13 cellular contexts compared by ENCODE assay signal in the genomic region with DNA sequence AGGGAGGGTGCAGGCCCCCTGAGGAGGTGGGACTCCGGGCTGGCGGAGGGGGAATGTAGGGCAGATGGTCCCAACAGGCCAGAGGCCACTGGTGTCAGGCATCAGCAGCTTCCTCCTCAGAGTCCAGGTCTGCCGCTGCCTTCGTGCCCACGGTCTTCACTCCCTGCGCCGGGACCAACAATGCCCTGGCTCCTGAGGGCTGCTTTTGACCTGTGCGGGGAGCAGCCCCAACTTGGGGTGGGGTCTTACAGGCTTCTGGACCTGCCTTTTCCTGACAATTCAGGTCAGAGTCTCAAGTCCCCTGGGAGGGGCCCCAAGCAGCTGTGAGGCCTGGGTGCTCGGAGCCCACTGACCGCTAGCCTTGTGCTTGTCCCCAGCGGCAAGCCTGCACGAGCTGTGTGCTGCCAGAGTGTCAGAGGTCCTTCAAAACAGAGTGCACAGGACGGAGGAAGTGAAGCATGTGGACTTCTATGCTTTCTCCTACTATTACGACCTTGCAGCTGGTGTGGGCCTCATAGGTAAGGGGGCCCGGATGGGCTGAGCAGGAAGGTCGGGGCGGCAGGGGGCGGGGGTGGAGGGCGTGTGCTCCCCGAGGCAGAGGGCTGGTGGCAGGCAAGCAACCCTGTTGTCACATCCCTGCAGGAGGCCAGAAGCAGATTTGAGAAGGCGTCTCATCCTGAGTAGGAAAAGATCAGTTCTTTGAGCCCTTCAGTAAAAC. TPM values are rescaled to one million over a fixed set of nuclear protein-coding genes. Genes with fewer than 3 reads are reported as not detected.
A peak's percentile ranks its signal among the peaks of the same experiment; 100 is the strongest.
DNase-seq lines count a peak whose midpoint lies in the region; ATAC-seq, FAIRE-seq and TF ChIP-seq lines count a peak whose summit lies in the region.
"Had no signal": no experiment of that assay in that cellular context is flagged by ENCODE, and none has a peak within 500 bp of the region (broad histone marks: within the 10 kb centered on the region; RNA-seq: fewer than 3 reads in every experiment).

No MANE protein-coding gene starts in this region.

- BruUV-seq in GM12878 (replicated peaks; lab: Mats Ljungman, UMichigan): no TSS peak

- H3K9ac ChIP-seq in HUES48 (ENCODE audit: low read depth, low read length) (0 out of 2 replicates have a peak overlapping the region, but pooled peaks have one; percentile 22), GM12878 (ENCODE audit: control insufficient read depth, insufficient read depth, low read length) (no peak overlapping the region)

- no peak for FAIRE-seq in A549 (lab: Jason Lieb, UNC)
- FAIRE-seq in GM12878 (lab: Jason Lieb, UNC): no peak

- H2AFZ ChIP-seq in GM12878 (ENCODE audit: control insufficient read depth, low read depth, low read length): no peak overlapping the region

- intact Hi-C loops in GM12878 (cut with micrococcal nuclease; ENCODE audit: unreplicated experiment): no loop called here
- intact Hi-C loops in CD4-positive, alpha-beta memory T cell (cut with micrococcal nuclease): no loop called here
- intact Hi-C loops in CD8-positive, alpha-beta T cell (cut with DNase I, micrococcal nuclease): loop anchor here in 1 of 2 experiments (1.0 kb wide), 1 partner anchor 177 kb away; no protein-coding TSS in a partner anchor

- POLR2A ChIA-PET in A549 (lab: Yijun Ruan, JAX) (interaction anchor here (1.1 to 5.4 kb wide), 5 partner anchors 11 to 177 kb away, joined by 3 to 67 read pairs (median 5); partner anchors contain the start of genes ENTPD6 and PYGB), GM12878 (lab: Charles Lee) (no interaction called here)
- POLR2A ChIA-PET in CD4-positive, alpha-beta memory T cell (lab: Charles Lee; ENCODE audit: partially characterized antibody): interaction anchor here (1.3 kb wide), 1 partner anchor 26 kb away, joined by 4 read pairs; the partner anchor contains the start of gene PYGB
- POLR2A ChIA-PET in CD8-positive, alpha-beta T cell (lab: Charles Lee): no interaction called here

- peaks cover 61% of the 10 kb centered on the region for H3K4me1 ChIP-seq in A549
- peaks cover 5% of the 10 kb centered on the region; the same call in 1 of the 2 replicates for H3K4me1 ChIP-seq in HUES48 (ENCODE audit: control insufficient read depth, insufficient read depth, low read length)
- H3K4me1 ChIP-seq in GM12878 (ENCODE audit: control insufficient read depth, insufficient read depth, low read length): no peaks in the 10 kb centered on the region
- H3K4me1 ChIP-seq in CD4-positive, alpha-beta memory T cell (ENCODE audit: insufficient read depth, low read length): no peaks in the 10 kb centered on the region
- H3K4me1 ChIP-seq in CD8-positive, alpha-beta T cell (ENCODE audit: insufficient read depth, low read length): no peaks in the 10 kb centered on the region

- in situ Hi-C loops in GM12878 (cut with MboI): no loop called here

- H3K4me1 Mint-ChIP-seq in CD4-positive, alpha-beta memory T cell: peaks cover 0 to 3% (median 0%) of the 10 kb centered on the region in 4 donors
- peaks cover 3% of the 10 kb centered on the region for H3K4me1 Mint-ChIP-seq in CD8-positive, alpha-beta T cell (ENCODE audit: low read depth)
- H3K4me1 Mint-ChIP-seq: activated T-helper 17 cell treated with anti-CD3 and anti-CD28 coated beads, Interleukin-2, amount 50 U/mL, for 72 hours; B cell had no signal

- TF ChIP-seq POLR2A in A549 (IDR thresholded peaks at IDR 0.05; ENCODE audit: low read length): no peak
- TF ChIP-seq POLR2A in GM12878 (IDR thresholded peaks at IDR 0.05; ENCODE audit: low read depth, low read length): peak; percentile 7; the same call in 1 of the 2 replicates

- H3K27me3 Mint-ChIP-seq in CD4-positive, alpha-beta memory T cell: no peaks in the 10 kb centered on the region
- H3K27me3 Mint-ChIP-seq in CD8-positive, alpha-beta T cell (ENCODE audit: low read depth): no peaks in the 10 kb centered on the region
- H3K27me3 Mint-ChIP-seq: activated T-helper 17 cell treated with anti-CD3 and anti-CD28 coated beads, Interleukin-2, amount 50 U/mL, for 72 hours; B cell had no signal

- peak overlapping the region; percentile 45 for H3K4me2 ChIP-seq in A549
- no peak overlapping the region for H3K4me2 ChIP-seq in GM12878 (ENCODE audit: control insufficient read depth, insufficient read depth)

- H3K27ac ChIP-seq in A549: peak overlapping the region; percentile 79 to 88
- H3K27ac ChIP-seq in HUES48 (ENCODE audit: low read depth, low read length): peak overlapping the region; percentile 91
- H3K27ac ChIP-seq in GM12878 (ENCODE audit: control insufficient read depth, insufficient read depth): no peak overlapping the region
- H3K27ac ChIP-seq in CD4-positive, alpha-beta memory T cell (ENCODE audit: low read depth, low read length): no peak overlapping the region
- no peak overlapping the region for H3K27ac ChIP-seq in CD8-positive, alpha-beta T cell (ENCODE audit: low read depth, low read length)
- H3K27ac ChIP-seq: ovary had no signal

- peak; percentile 12 to 16; a peak in 4 of 6 replicates for ATAC-seq in A549
- ATAC-seq in GM12878: no peak
- ATAC-seq in CD8-positive, alpha-beta T cell: no peak

- peaks cover 8 to 37% of the 10 kb centered on the region in 2 donors for H3K36me3 Mint-ChIP-seq in CD4-positive, alpha-beta memory T cell
- peaks cover 40% of the 10 kb centered on the region for H3K36me3 Mint-ChIP-seq in CD8-positive, alpha-beta T cell

- 62% methylated on average over 19 of the region's 21 CpGs for WGBS in A549 (ENCODE audit: missing lambda C conversion rate)
- 94% methylated on average over 16 of the region's 21 CpGs for WGBS in GM12878 (ENCODE audit: insufficient coverage, insufficient replicate concordance, low lambda C conversion rate, missing lambda C conversion rate)

- H3K79me2 ChIP-seq in GM12878 (ENCODE audit: control insufficient read depth, insufficient read depth, low read length): no peaks in the 10 kb centered on the region

- TF ChIP-seq EP300 in A549 (IDR thresholded peaks at IDR 0.05) (no peak), GM12878 (IDR thresholded peaks at IDR 0.05; ENCODE audit: borderline replicate concordance in 1 of 2, control insufficient read depth in 1 of 2, low read depth in 2 of 2, low read length in 2 of 2) (no peak)

- H3K36me3 ChIP-seq in HUES48 (ENCODE audit: control insufficient read depth, insufficient read depth, low read length): peaks cover 21% of the 10 kb centered on the region
- peaks cover 0 to 3% of the 10 kb centered on the region in 2 experiments; a peak in 3 of 4 replicates for H3K36me3 ChIP-seq in GM12878 (ENCODE audit: control insufficient read depth in 2 of 2, insufficient read depth in 2 of 2, low read length in 1 of 2)
- no peaks in the 10 kb centered on the region for H3K36me3 ChIP-seq in CD4-positive, alpha-beta memory T cell (ENCODE audit: insufficient read depth, low read length)
- H3K36me3 ChIP-seq in CD8-positive, alpha-beta T cell (ENCODE audit: insufficient read depth, low read length): peaks cover 4% of the 10 kb centered on the region
- H3K36me3 ChIP-seq: ovary had no signal

- no peak for TF ChIP-seq RAD21 in A549 (conservative IDR thresholded peaks at IDR 0.05 in 1 of 2, IDR thresholded peaks at IDR 0.05 in 1 of 2)
- TF ChIP-seq RAD21 in GM12878 (IDR thresholded peaks at IDR 0.05; ENCODE audit: insufficient read depth, low read depth, low read length): no peak

- H4K20me1 ChIP-seq in GM12878 (ENCODE audit: control insufficient read depth, insufficient read depth): no peaks in the 10 kb centered on the region

- H3K4me3 ChIP-seq in A549 (no peak overlapping the region), HUES48 (ENCODE audit: low read depth, low read length) (no peak overlapping the region), GM12878 (no peak overlapping the region)
- no peak overlapping the region for H3K4me3 ChIP-seq in CD4-positive, alpha-beta memory T cell (ENCODE audit: low read length in 2 of 2)
- no peak overlapping the region for H3K4me3 ChIP-seq in CD8-positive, alpha-beta T cell (ENCODE audit: low read depth, low read length)
- H3K4me3 ChIP-seq: ovary had no signal

- no peak overlapping the region for H3K4me3 Mint-ChIP-seq in CD4-positive, alpha-beta memory T cell
- H3K4me3 Mint-ChIP-seq in CD8-positive, alpha-beta T cell: no peak overlapping the region
- H3K4me3 Mint-ChIP-seq: activated T-helper 17 cell treated with anti-CD3 and anti-CD28 coated beads, Interleukin-2, amount 50 U/mL, for 72 hours; B cell had no signal

- no peaks in the 10 kb centered on the region for H3K9me3 Mint-ChIP-seq in CD4-positive, alpha-beta memory T cell
- H3K9me3 Mint-ChIP-seq in CD8-positive, alpha-beta T cell: no peaks in the 10 kb centered on the region
- H3K9me3 Mint-ChIP-seq: activated T-helper 17 cell treated with anti-CD3 and anti-CD28 coated beads, Interleukin-2, amount 50 U/mL, for 72 hours had no signal

- SMC1A ChIA-PET in GM12878 (lab: Charles Lee; ENCODE audit: uncharacterized antibody, unreplicated experiment): no interaction called here

- no peak overlapping the region for H3K27ac Mint-ChIP-seq in CD4-positive, alpha-beta memory T cell
- H3K27ac Mint-ChIP-seq in CD8-positive, alpha-beta T cell: no peak overlapping the region
- H3K27ac Mint-ChIP-seq: B cell had no signal

- H3K9me3 ChIP-seq in A549 (no peaks in the 10 kb centered on the region), HUES48 (ENCODE audit: control insufficient read depth, insufficient read depth, low read length) (no peaks in the 10 kb centered on the region), GM12878 (replicated peaks; ENCODE audit: control insufficient read depth, insufficient read depth, low read length) (no peaks in the 10 kb centered on the region)
- H3K9me3 ChIP-seq in CD4-positive, alpha-beta memory T cell (ENCODE audit: control insufficient read depth in 1 of 2, low read length in 2 of 2): no peaks in the 10 kb centered on the region
- H3K9me3 ChIP-seq in CD8-positive, alpha-beta T cell (ENCODE audit: low read length): no peaks in the 10 kb centered on the region
- H3K9me3 ChIP-seq: ovary had no signal

- no peak for TF ChIP-seq CTCF in A549 (IDR thresholded peaks at IDR 0.05)
- TF ChIP-seq CTCF in GM12878 (IDR thresholded peaks at IDR 0.05 in 2 of 3, conservative IDR thresholded peaks at IDR 0.05 in 1 of 3; ENCODE audit: control insufficient read depth in 2 of 3, extremely low read depth in 1 of 3, insufficient read depth in 1 of 3, low read depth in 3 of 3, low read length in 3 of 3): no peak
- no peak for TF ChIP-seq CTCF in CD8-positive, alpha-beta T cell (IDR thresholded peaks at IDR 0.05)

- RAD21 ChIA-PET in GM12878 (lab: Charles Lee; ENCODE audit: unreplicated experiment): interaction anchor here (0.6 kb wide), 1 partner anchor 8 kb away, joined by 4 read pairs; no protein-coding TSS in a partner anchor

- H3K27me3 ChIP-seq in HUES48 (ENCODE audit: control insufficient read depth, insufficient read depth, low read length) (no peaks in the 10 kb centered on the region), GM12878 (replicated peaks in 1 of 2; ENCODE audit: control insufficient read depth in 2 of 2, insufficient read depth in 2 of 2, low read length in 1 of 2) (no peaks in the 10 kb centered on the region)
- no peaks in the 10 kb centered on the region for H3K27me3 ChIP-seq in CD4-positive, alpha-beta memory T cell (ENCODE audit: insufficient read depth, low read length)
- H3K27me3 ChIP-seq in CD8-positive, alpha-beta T cell (ENCODE audit: insufficient read depth, low read length): no peaks in the 10 kb centered on the region
- H3K27me3 ChIP-seq: ovary had no signal

- DNase-seq in A549 (ENCODE audit: low read depth in 1 of 2, low spot score in 1 of 2): no peak
- DNase-seq in GM12878 (ENCODE audit: low read depth, low spot score): no peak
- peak; percentile 55 for DNase-seq in left kidney (ENCODE audit: low read depth, low spot score)
- DNase-seq in CD4-positive, alpha-beta memory T cell: no peak
- DNase-seq in NCI-H526 treated with DMSO at 0.1 percent for 48 hours (lab: John Stamatoyannopoulos, UW): no peak
- no peak for DNase-seq in DMS 273 treated with DMSO at 0.1 percent for 48 hours (lab: John Stamatoyannopoulos, UW)
- no peak for DNase-seq in CD8-positive, alpha-beta T cell
- DNase-seq: NCI-H2227 treated with DMSO at 0.1 percent for 48 hours; ovary; stimulated activated naive CD4-positive, alpha-beta T cell had no signal

- CTCF ChIA-PET in A549 (lab: Yijun Ruan, JAX): interaction anchor here (0.5 to 18.2 kb wide), 17 partner anchors 10 to 1574 kb away, joined by 3 to 300 read pairs (median 5); partner anchors contain the start of gene PYGB
- CTCF ChIA-PET in GM12878 (lab: Yijun Ruan, JAX): interaction anchor here (1.4 kb wide), 1 partner anchor 177 kb away, joined by 8 read pairs; no protein-coding TSS in a partner anchor
- CTCF ChIA-PET in CD4-positive, alpha-beta memory T cell (lab: Charles Lee; ENCODE audit: partially characterized antibody): interaction anchor here (1.1 to 2.4 kb wide), 3 partner anchors 25 to 176 kb away, joined by 3 to 8 read pairs (median 5); no protein-coding TSS in a partner anchor
- CTCF ChIA-PET in CD8-positive, alpha-beta T cell (lab: Charles Lee): interaction anchor here (1.2 kb wide), 1 partner anchor 15 kb away, joined by 3 read pairs; no protein-coding TSS in a partner anchor

RNA-seq across cellular contexts. Expression of gene PYGB, which starts 25.3 kb away (rescaled TPM):
- polyA plus RNA-seq in A549 (2011; rRNA removed) (100 and 113 TPM in 2 replicates), A549 (2017; fragmentation: RNase III; extraction: RNeasy Plus Mini Kit Qiagen cat#74134 plus additional on column Dnase treatment) (85.5 to 93.7 TPM (median 93.2 TPM) in 3 replicates), GM12878 (2011; rRNA removed) (6.1 and 11.9 TPM in 2 replicates), GM12878 (2014; fragmentation: Illumina TruSeq; extraction: Trizol) (8.0 and 17.4 TPM in 2 replicates), GM12878 (2014; fragmentation: Nextera tagmentation; extraction: Ambion mirVana) (1 to 10 TPM in 1 of 2 experiments, under 1 TPM in 1; 0.34 to 1.3 TPM), GM12878 (2014; rRNA removed) (26.2 and 31.8 TPM in 2 replicates), GM12878 (2016; fragmentation: Nextera tagmentation; extraction: Ambion mirVana) (10 to 100 TPM; 26.2 to 27.6 TPM)
- polyA plus RNA-seq in A549 (2012; cell fraction: cytosol; rRNA removed): 80.7 and 98.5 TPM in 2 replicates
- 252 and 288 TPM in 2 replicates for polyA plus RNA-seq in A549 (2012; cell fraction: nucleus; rRNA removed)
- polyA minus RNA-seq in A549 (2011; rRNA and poly(A)+ RNA removed): 178 and 188 TPM in 2 replicates
- total RNA-seq in GM12878 (2013; cell fraction: nucleolus; rRNA removed): 20.7 and 24.5 TPM in 2 replicates
- total RNA-seq in GM12878 (2014; rRNA removed) (24.6 and 27.4 TPM in 2 replicates), GM12878 (2014; rRNA removed; fragmentation: Illumina TruSeq; extraction: Trizol) (14.2 and 16.1 TPM in 2 replicates), GM12878 (2021) (31.0 and 33.5 TPM in 2 replicates)
- polyA plus RNA-seq in GM12878 (2011; ENCODE audit: low read depth): 7.2 TPM
- polyA plus RNA-seq in GM12878 (2011; cell fraction: cytosol; rRNA removed): 13.5 and 17.8 TPM in 2 replicates
- polyA plus RNA-seq in GM12878 (2011; cell fraction: nucleus; rRNA removed): 43.6 and 56.0 TPM in 2 replicates
- 16.2 and 16.9 TPM in 2 replicates for polyA plus RNA-seq in GM12878 (2012)
- 12.4 and 20.2 TPM in 2 replicates for polyA minus RNA-seq in GM12878 (2011; rRNA and poly(A)+ RNA removed)
- polyA minus RNA-seq in GM12878 (2011; cell fraction: cytosol; rRNA and poly(A)+ RNA removed): 8.2 and 9.7 TPM in 2 replicates
- 9.7 and 15.8 TPM in 2 replicates for polyA minus RNA-seq in GM12878 (2011; cell fraction: nucleus; rRNA and poly(A)+ RNA removed)
- 10 to 100 TPM; 34.0 to 35.6 TPM for total RNA-seq in CD4-positive, alpha-beta memory T cell
- polyA plus RNA-seq in CD4-positive, alpha-beta memory T cell: 10 to 100 TPM; 28.3 to 34.3 TPM
- 10 to 100 TPM; 35.2 to 39.2 TPM for total RNA-seq in CD8-positive, alpha-beta T cell

RNA-seq across cellular contexts. Expression of gene ENTPD6, which starts 27.1 kb away (rescaled TPM):
- polyA plus RNA-seq in A549 (2011; rRNA removed) (85.7 and 95.4 TPM in 2 replicates), A549 (2017; fragmentation: RNase III; extraction: RNeasy Plus Mini Kit Qiagen cat#74134 plus additional on column Dnase treatment) (86.9 to 90.0 TPM (median 87.0 TPM) in 3 replicates), GM12878 (2011; rRNA removed) (24.7 and 35.3 TPM in 2 replicates), GM12878 (2014; fragmentation: Illumina TruSeq; extraction: Trizol) (11.7 and 19.2 TPM in 2 replicates), GM12878 (2014; fragmentation: Nextera tagmentation; extraction: Ambion mirVana) (1 to 10 TPM in 1 of 2 experiments, under 1 TPM in 1; 0.53 to 2.5 TPM), GM12878 (2014; rRNA removed) (36.8 and 42.1 TPM in 2 replicates), GM12878 (2016; fragmentation: Nextera tagmentation; extraction: Ambion mirVana) (10 to 100 TPM; 29.6 to 32.7 TPM)
- 121 and 136 TPM in 2 replicates for polyA plus RNA-seq in A549 (2012; cell fraction: cytosol; rRNA removed)
- 433 and 486 TPM in 2 replicates for polyA plus RNA-seq in A549 (2012; cell fraction: nucleus; rRNA removed)
- 77.7 and 83.6 TPM in 2 replicates for polyA minus RNA-seq in A549 (2011; rRNA and poly(A)+ RNA removed)
- 54.2 and 56.0 TPM in 2 replicates for total RNA-seq in GM12878 (2013; cell fraction: nucleolus; rRNA removed)
- total RNA-seq in GM12878 (2014; rRNA removed) (36.8 and 38.0 TPM in 2 replicates), GM12878 (2014; rRNA removed; fragmentation: Illumina TruSeq; extraction: Trizol) (20.9 and 22.9 TPM in 2 replicates), GM12878 (2021) (40.1 and 45.4 TPM in 2 replicates)
- 19.3 TPM for polyA plus RNA-seq in GM12878 (2011; ENCODE audit: low read depth)
- polyA plus RNA-seq in GM12878 (2011; cell fraction: cytosol; rRNA removed): 43.7 and 53.1 TPM in 2 replicates
- polyA plus RNA-seq in GM12878 (2011; cell fraction: nucleus; rRNA removed): 205 and 210 TPM in 2 replicates
- polyA plus RNA-seq in GM12878 (2012): 33.6 and 34.7 TPM in 2 replicates
- polyA minus RNA-seq in GM12878 (2011; rRNA and poly(A)+ RNA removed): 27.4 and 36.6 TPM in 2 replicates
- polyA minus RNA-seq in GM12878 (2011; cell fraction: cytosol; rRNA and poly(A)+ RNA removed): 11.8 and 14.1 TPM in 2 replicates
- 22.6 and 34.5 TPM in 2 replicates for polyA minus RNA-seq in GM12878 (2011; cell fraction: nucleus; rRNA and poly(A)+ RNA removed)
- total RNA-seq in CD4-positive, alpha-beta memory T cell: 10 to 100 TPM; 90.2 to 94.3 TPM
- polyA plus RNA-seq in CD4-positive, alpha-beta memory T cell: 10 to 100 TPM; 42.1 to 45.8 TPM
- total RNA-seq in CD8-positive, alpha-beta T cell: 10 to 100 TPM; 62.4 to 70.1 TPM

Comparison
In these comparisons a context has a peak if more than half of its experiments do, and no peak if none do; other contexts are left out.
1. ATAC-seq: peak in A549 (2 of 2); none in GM12878 (single experiment) and CD8-positive, alpha-beta T cell (single experiment).
2. H3K27ac ChIP-seq: peak in A549 (2 of 2) and HUES48 (single experiment); none in GM12878 (single experiment), CD4-positive, alpha-beta memory T cell (single experiment) and CD8-positive, alpha-beta T cell (single experiment).
3. POLR2A ChIA-PET loops: an anchor here in A549 (1.1 to 5.4 kb wide) and CD4-positive, alpha-beta memory T cell (1.3 kb wide); none called in GM12878 and CD8-positive, alpha-beta T cell.
4. Of the 24 proteins assayed by ChIP-seq in both GM12878 and A549: peak only in GM12878: POLR2A; only in A549: none; in both: none; in neither: 23.